8 cellular contexts compared by ENCODE assay signal in the genomic region with DNA sequence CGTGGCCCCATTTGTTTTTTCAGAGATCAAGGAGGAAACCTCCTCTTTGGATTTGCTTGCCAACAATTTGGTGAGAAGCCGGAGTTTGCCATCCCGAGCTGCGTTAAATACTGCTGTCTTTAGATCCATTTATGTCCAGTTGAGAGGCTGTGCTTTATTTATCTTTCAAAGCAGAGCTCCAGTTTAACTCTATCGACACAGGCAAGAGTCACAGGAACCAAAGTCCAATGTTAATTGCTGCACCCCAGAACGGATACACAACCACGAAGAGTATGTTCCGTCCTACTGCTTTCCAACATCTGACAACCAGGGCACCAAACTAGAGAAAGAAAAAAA. TPM values are rescaled to one million over a fixed set of nuclear protein-coding genes. Genes with fewer than 3 reads are reported as not detected.
DNase-seq lines count a peak whose midpoint lies in the region; ATAC-seq lines count a peak whose summit lies in the region.

No MANE protein-coding gene starts in this region.

- peak overlapping the region; percentile 80 to 89 for H3K4me3 ChIP-seq in stomach smooth muscle (ENCODE audit: low read length in 2 of 2)

- no peaks in the 10 kb centered on the region for H3K27me3 Mint-ChIP-seq in activated T-helper 17 cell treated with anti-CD3 and anti-CD28 coated beads, Interleukin-2, amount 50 U/mL, for 72 hours
- peaks cover 0 to 9% (median 4%) of the 10 kb centered on the region in 3 donors for H3K27me3 Mint-ChIP-seq in immature natural killer cell (ENCODE audit: low read depth in 3 of 3)

- peaks cover 29% of the 10 kb centered on the region for H3K4me1 Mint-ChIP-seq in activated T-helper 17 cell treated with anti-CD3 and anti-CD28 coated beads, Interleukin-2, amount 50 U/mL, for 72 hours
- H3K4me1 Mint-ChIP-seq in immature natural killer cell = peaks cover 63 to 64% of the 10 kb centered on the region in 2 donors

- peaks cover 0 to 8% of the 10 kb centered on the region in 2 donors for H3K36me3 ChIP-seq in stomach smooth muscle (ENCODE audit: control insufficient read depth in 2 of 2, insufficient read depth in 2 of 2, low read length in 2 of 2)

- H3K27ac Mint-ChIP-seq in activated T-helper 17 cell treated with anti-CD3 and anti-CD28 coated beads, Interleukin-2, amount 50 U/mL, for 72 hours = peak overlapping the region; percentile 97
- H3K27ac Mint-ChIP-seq in immature natural killer cell = peak overlapping the region; percentile 95 to 98 (median 97)

- peaks cover 68% of the 10 kb centered on the region for H3K36me3 Mint-ChIP-seq in activated T-helper 17 cell treated with anti-CD3 and anti-CD28 coated beads, Interleukin-2, amount 50 U/mL, for 72 hours (ENCODE audit: low read depth)
- peaks cover 4 to 11% (median 5%) of the 10 kb centered on the region in 3 donors for H3K36me3 Mint-ChIP-seq in immature natural killer cell

- peak overlapping the region; percentile 87 to 93 for H3K9ac ChIP-seq in stomach smooth muscle (ENCODE audit: low read length in 2 of 2)

- DNase-seq in NCI-H748 (lab: John Stamatoyannopoulos, UW; ENCODE audit: unreplicated experiment) (peak; percentile 27), NCI-H748 treated with DMSO at 0.1 percent for 48 hours (lab: John Stamatoyannopoulos, UW) (no peak), immature natural killer cell (peak in 1 of 3 donors; percentile 9), NCI-H446 (lab: John Stamatoyannopoulos, UW) (no peak)

- H3K4me3 Mint-ChIP-seq in activated T-helper 17 cell treated with anti-CD3 and anti-CD28 coated beads, Interleukin-2, amount 50 U/mL, for 72 hours = peak overlapping the region; percentile 93
- H3K4me3 Mint-ChIP-seq in immature natural killer cell = peak overlapping the region; percentile 88 to 99 (median 97)

- no peaks in the 10 kb centered on the region for H3K27me3 ChIP-seq in stomach smooth muscle (ENCODE audit: control insufficient read depth in 1 of 2, insufficient read depth in 2 of 2, low read length in 2 of 2)

- no peaks in the 10 kb centered on the region for H3K9me3 ChIP-seq in stomach smooth muscle (ENCODE audit: control insufficient read depth in 2 of 2, low read length in 2 of 2)

- ATAC-seq in activated T-helper 17 cell treated with anti-CD3 and anti-CD28 coated beads, Interleukin-2, amount 50 U/mL, for 72 hours (replicated peaks) = no peak
- ATAC-seq in esophagus mucosa (no peak), GM21619 (IDR thresholded peaks at IDR 0.05; ENCODE audit: unreplicated experiment) (no peak)

- no peaks in the 10 kb centered on the region for H3K9me3 Mint-ChIP-seq in activated T-helper 17 cell treated with anti-CD3 and anti-CD28 coated beads, Interleukin-2, amount 50 U/mL, for 72 hours
- no peaks in the 10 kb centered on the region for H3K9me3 Mint-ChIP-seq in immature natural killer cell

- no peaks in the 10 kb centered on the region for H3K4me1 ChIP-seq in stomach smooth muscle (ENCODE audit: control insufficient read depth, insufficient read depth, low read length)

- H3K27ac ChIP-seq in stomach smooth muscle (ENCODE audit: low read length) = peak overlapping the region; percentile 93

RNA-seq across cellular contexts. Expression of gene FEM1C, which starts 1.2 kb away (rescaled TPM):
- total RNA-seq in activated T-helper 17 cell treated with anti-CD3 and anti-CD28 coated beads, Interleukin-2, amount 50 U/mL, for 72 hours = 10 to 100 TPM; 14.2 to 33.7 TPM
- 1 to 10 TPM in 2 of 3 donors, under 1 TPM in 1; 0.73 to 2.0 (median 1.5) TPM for polyA plus RNA-seq in immature natural killer cell
- total RNA-seq in esophagus mucosa = 9.0 TPM

RNA-seq across cellular contexts. Expression of gene TICAM2, which starts 58.9 kb away (rescaled TPM):
- total RNA-seq in activated T-helper 17 cell treated with anti-CD3 and anti-CD28 coated beads, Interleukin-2, amount 50 U/mL, for 72 hours = 1 to 10 TPM in 1 of 2 donors, under 1 TPM in 1; 0.56 to 3.6 TPM
- under 1 TPM in 1 of 3 donors, not detected in 2; 0.78 TPM for polyA plus RNA-seq in immature natural killer cell
- 1.2 TPM for total RNA-seq in esophagus mucosa
